13 cellular contexts compared by ENCODE assay signal in the genomic region with DNA sequence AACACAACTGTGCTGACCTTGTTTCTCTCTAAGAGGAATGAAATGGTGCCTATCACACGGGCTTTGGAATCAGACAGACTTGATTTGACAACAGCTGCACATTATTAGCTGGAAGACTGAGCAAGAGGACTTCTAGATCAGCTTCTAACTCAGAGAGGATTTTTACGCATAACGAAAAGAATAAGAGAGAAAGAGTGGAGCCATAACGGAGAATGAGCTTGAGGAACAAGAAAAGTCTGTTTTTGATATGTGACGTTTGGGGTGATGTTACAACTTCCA. TPM values are rescaled to one million over a fixed set of nuclear protein-coding genes. Genes with fewer than 3 reads are reported as not detected.
DNase-seq lines count a peak whose midpoint lies in the region; ATAC-seq, FAIRE-seq and TF ChIP-seq lines count a peak whose summit lies in the region.
"Had no signal": no experiment of that assay in that cellular context is flagged by ENCODE, and none has a peak within 500 bp of the region (broad histone marks: within the 10 kb centered on the region; RNA-seq: fewer than 3 reads in every experiment).

No MANE protein-coding gene starts in this region.

- H3K9me2 ChIP-seq in GM23248 (ENCODE audit: insufficient read depth): no peaks in the 10 kb centered on the region

- H3K27me3 ChIP-seq in GM23248 (replicated peaks; ENCODE audit: insufficient read depth) (no peaks in the 10 kb centered on the region), layer of hippocampus (ENCODE audit: control insufficient read depth, insufficient read depth, low read length) (no peaks in the 10 kb centered on the region), gastrocnemius medialis (no peaks in the 10 kb centered on the region), adrenal gland (no peaks in the 10 kb centered on the region)

- ATAC-seq in gastrocnemius medialis: peak in 1 of 2 donors; percentile 22
- ATAC-seq: GM12878 had no signal

- H3K4me2 ChIP-seq in GM23248 (ENCODE audit: unreplicated experiment): peak overlapping the region; percentile 33

- 10 to 13% methylated on average over 5 of the region's 5 CpGs for WGBS in GM23248 (ENCODE audit: low coverage in 1 of 2, low lambda C conversion rate in 2 of 2, missing lambda C conversion rate in 2 of 2), 2 experiments
- 52 to 65% (median 63%) methylated on average over 5 of the region's 5 CpGs for WGBS in adrenal gland, 4 donors

- peak overlapping the region; percentile 21 for H3K4me3 ChIP-seq in GM23248
- peak overlapping the region; percentile 35 for H3K4me3 ChIP-seq in coronary artery
- H3K4me3 ChIP-seq in gastrocnemius medialis: no peak overlapping the region
- no peak overlapping the region for H3K4me3 ChIP-seq in adrenal gland
- H3K4me3 ChIP-seq: GM12878 had no signal

- peaks cover 83% of the 10 kb centered on the region for H3F3A ChIP-seq in GM23248 (ENCODE audit: insufficient read depth)

- peaks cover 24% of the 10 kb centered on the region for H3K36me3 ChIP-seq in GM23248 (ENCODE audit: low read depth)
- H3K36me3 ChIP-seq in gastrocnemius medialis: no peaks in the 10 kb centered on the region
- no peaks in the 10 kb centered on the region for H3K36me3 ChIP-seq in adrenal gland (replicated peaks in 1 of 2)

- H3K27ac ChIP-seq in GM23248 (peak overlapping the region; percentile 42), coronary artery (peak overlapping the region; percentile 25 to 78), layer of hippocampus (ENCODE audit: low read depth, low read length) (peak overlapping the region; percentile 56), gastrocnemius medialis (peak overlapping the region; percentile 40 to 75 (median 66)), adrenal gland (peak overlapping the region in 2 of 5 donors; percentile 26 to 46)

- intact Hi-C loops in gastrocnemius medialis (cut with DNase I; ENCODE audit: low total_unique reads): no loop called here
- intact Hi-C loops in adrenal gland (cut with DNase I): no loop called here

- no peak for FAIRE-seq in frontal cortex (lab: Jason Lieb, UNC)
- FAIRE-seq: bronchial epithelial cell, GM12878, islet of Langerhans had no signal

- TF ChIP-seq CTCF in coronary artery (IDR thresholded peaks at IDR 0.05): no peak
- no peak for TF ChIP-seq CTCF in gastrocnemius medialis (IDR thresholded peaks at IDR 0.05 in 4 of 5, conservative IDR thresholded peaks at IDR 0.05 in 1 of 5)
- TF ChIP-seq CTCF in adrenal gland (IDR thresholded peaks at IDR 0.05): no peak

- H3K4me1 ChIP-seq in GM23248 (ENCODE audit: insufficient read depth) (peaks cover 78% of the 10 kb centered on the region), gastrocnemius medialis (peaks cover 56 to 69% of the 10 kb centered on the region in 2 donors), adrenal gland (replicated peaks in 1 of 2) (peaks cover 17 to 41% of the 10 kb centered on the region in 2 donors)

- H3K9ac ChIP-seq in GM23248: peak overlapping the region; percentile 21

- peaks cover 58% of the 10 kb centered on the region for H4K20me1 ChIP-seq in GM23248 (ENCODE audit: insufficient read depth)

- H2AFZ ChIP-seq in GM23248: no peak overlapping the region

- in situ Hi-C loops in GM23248 (cut with MboI) (no loop called here), gastrocnemius medialis (cut with MboI; ENCODE audit: low sequenced_read_pairs in 4 of 4) (no loop called here)

- H3K79me2 ChIP-seq in GM23248 (ENCODE audit: insufficient read depth): peaks cover 100% of the 10 kb centered on the region

- DNase-seq in GM23248: no peak
- DNase-seq in coronary artery (ENCODE audit: low spot score): no peak
- no peak for DNase-seq in gastrocnemius medialis
- no peak for DNase-seq in adrenal gland
- no peak for DNase-seq in DMS53 (lab: John Stamatoyannopoulos, UW)
- DNase-seq in frontal cortex (ENCODE audit: low spot score in 2 of 2): no peak
- DNase-seq in DMS153 (lab: John Stamatoyannopoulos, UW): no peak
- DNase-seq: activated CD4-positive, alpha-beta T cell treated with anti-CD3 and anti-CD28 coated beads, Interleukin-2, amount 10 ng/mL, durations not matched to agents 24 days and 14 days; NCI-H1930 had no signal

- H3K9me3 ChIP-seq in GM23248 (ENCODE audit: low read depth): no peaks in the 10 kb centered on the region
- H3K9me3 ChIP-seq in gastrocnemius medialis: no peaks in the 10 kb centered on the region
- H3K9me3 ChIP-seq in adrenal gland (replicated peaks in 1 of 3): no peaks in the 10 kb centered on the region

- TF ChIP-seq POLR2A in gastrocnemius medialis (IDR thresholded peaks at IDR 0.05) (no peak), adrenal gland (IDR thresholded peaks at IDR 0.05) (no peak)

RNA-seq across cellular contexts. Expression of a gene that starts 16.0 kb away (rescaled TPM):
- 116 and 137 TPM in 2 replicates for total RNA-seq in GM23248 (2014; rRNA removed; shearing (Covaris generic))
- 32.0 and 32.1 TPM in 2 replicates for polyA plus RNA-seq in GM23248 (2016; fragmentation: Nextera tagmentation; extraction: Ambion mirVana)
- total RNA-seq in gastrocnemius medialis: 10 to 100 TPM in 3 of 4 donors, 1 to 10 TPM in 1; 9.8 to 27.1 (median 17.6) TPM
- 100 to 1,000 TPM in 1 of 8 donors, 10 to 100 TPM in 7; 32.0 to 107 (median 45.8) TPM for total RNA-seq in adrenal gland
- 10 to 100 TPM in 1 of 3 donors, 1 to 10 TPM in 2; 6.2 to 29.0 (median 8.4) TPM for polyA plus RNA-seq in adrenal gland
- 5.7 TPM for total RNA-seq in frontal cortex

Comparison
In these comparisons a context has a peak if more than half of its experiments do, and no peak if none do; other contexts are left out.
1. H3K4me3 ChIP-seq: peak in GM23248 (single experiment) and coronary artery (single experiment); none in gastrocnemius medialis (0 of 4) and adrenal gland (0 of 4).